Comparison of ENCODE assay signal across 8 cellular contexts in genomic region chr19:36054119-36054732, GRCh38. TPM values are rescaled to one million over a fixed set of nuclear protein-coding genes. Genes with fewer than 3 reads are reported as not detected.
A peak's percentile ranks its signal among the peaks of the same experiment; 100 is the strongest.
DNase-seq lines count a peak whose midpoint lies in the region; ATAC-seq and TF ChIP-seq lines count a peak whose summit lies in the region.

TSS of gene THAP8 (minus strand) at chr19:36054285. CDS start at chr19:36054217, 68 bp downstream.

- peak; percentile 70 to 71 for TF ChIP-seq POLR2A in Peyer's patch (IDR thresholded peaks at IDR 0.05)

- H3K27ac ChIP-seq in DOHH2 (ENCODE audit: low read depth, low read length) (peak within 1 kb of the TSS; percentile 88), KOPT-K1 (ENCODE audit: low read depth, low read length, poor library complexity, severe bottlenecking) (peak within 1 kb of the TSS; percentile 96), Peyer's patch (peak within 1 kb of the TSS; percentile 87 to 99 (median 95))

- H3F3A ChIP-seq in DOHH2 (ENCODE audit: control insufficient read depth, insufficient read depth): no peaks in the 10 kb centered on the region

- H3K4me3 Mint-ChIP-seq in activated T-helper 1 cell treated with anti-CD3 and anti-CD28 coated beads, Interleukin-12 subunit alpha, Interleukin-12 subunit beta, Interleukin-2, Interleukin-4 antibody, amounts not matched to agents 30 ng/mL and 10 ng/mL and 1 ng/mL, durations not matched to agents 14 hours and 24 hours and 36 hours: peak within 1 kb of the TSS; percentile 99
- H3K4me3 Mint-ChIP-seq in naive B cell: peak within 1 kb of the TSS; percentile 86 to 100 (median 98)
- H3K4me3 Mint-ChIP-seq in stimulated activated memory B cell treated with anti-CD40 and anti-IgM and Interleukin-4, amounts not matched to agents 10 μg/mL and 1 μg/mL and 100 μg/mL, for 72 hours: peak within 1 kb of the TSS; percentile 95

- no peaks in the 10 kb centered on the region for H3K9me3 Mint-ChIP-seq in activated T-helper 1 cell treated with anti-CD3 and anti-CD28 coated beads, Interleukin-12 subunit alpha, Interleukin-12 subunit beta, Interleukin-2, Interleukin-4 antibody, amounts not matched to agents 30 ng/mL and 10 ng/mL and 1 ng/mL, durations not matched to agents 14 hours and 24 hours and 36 hours
- H3K9me3 Mint-ChIP-seq in naive B cell: no peaks in the 10 kb centered on the region
- no peaks in the 10 kb centered on the region for H3K9me3 Mint-ChIP-seq in stimulated activated memory B cell treated with anti-CD40 and anti-IgM and Interleukin-4, amounts not matched to agents 10 μg/mL and 1 μg/mL and 100 μg/mL, for 72 hours

- peak within 1 kb of the TSS; percentile 88 for H3K4me3 ChIP-seq in DOHH2 (ENCODE audit: low read length)
- H3K4me3 ChIP-seq in Peyer's patch: peak within 1 kb of the TSS; percentile 55 to 85 (median 73)

- H3K9me2 ChIP-seq in DOHH2 (replicated peaks; ENCODE audit: control insufficient read depth, low read length): no peaks in the 10 kb centered on the region

- H3K27me3 ChIP-seq in DOHH2 (ENCODE audit: control insufficient read depth, low read length) (no peaks in the 10 kb centered on the region), Peyer's patch (no peaks in the 10 kb centered on the region)

- ATAC-seq in GM21786 (IDR thresholded peaks at IDR 0.05; ENCODE audit: unreplicated experiment) (peak; percentile 76), naive B cell (ENCODE audit: low read depth in 2 of 2) (peak; percentile 80 to 82)
- peak; percentile 95 for ATAC-seq in stimulated activated memory B cell treated with anti-CD40 and anti-IgM and Interleukin-4, amounts not matched to agents 10 μg/mL and 1 μg/mL and 100 μg/mL, for 72 hours

- peaks cover 54% of the 10 kb centered on the region for H3K79me2 ChIP-seq in DOHH2 (ENCODE audit: control insufficient read depth, low read length)

- H3K36me3 Mint-ChIP-seq in activated T-helper 1 cell treated with anti-CD3 and anti-CD28 coated beads, Interleukin-12 subunit alpha, Interleukin-12 subunit beta, Interleukin-2, Interleukin-4 antibody, amounts not matched to agents 30 ng/mL and 10 ng/mL and 1 ng/mL, durations not matched to agents 14 hours and 24 hours and 36 hours (ENCODE audit: low read depth): peaks cover 9% of the 10 kb centered on the region
- no peaks in the 10 kb centered on the region for H3K36me3 Mint-ChIP-seq in naive B cell
- no peaks in the 10 kb centered on the region for H3K36me3 Mint-ChIP-seq in stimulated activated memory B cell treated with anti-CD40 and anti-IgM and Interleukin-4, amounts not matched to agents 10 μg/mL and 1 μg/mL and 100 μg/mL, for 72 hours

- peak within 1 kb of the TSS; percentile 96 for H3K27ac Mint-ChIP-seq in activated T-helper 1 cell treated with anti-CD3 and anti-CD28 coated beads, Interleukin-12 subunit alpha, Interleukin-12 subunit beta, Interleukin-2, Interleukin-4 antibody, amounts not matched to agents 30 ng/mL and 10 ng/mL and 1 ng/mL, durations not matched to agents 14 hours and 24 hours and 36 hours
- peak within 1 kb of the TSS; percentile 94 to 100 (median 100) for H3K27ac Mint-ChIP-seq in naive B cell
- H3K27ac Mint-ChIP-seq in stimulated activated memory B cell treated with anti-CD40 and anti-IgM and Interleukin-4, amounts not matched to agents 10 μg/mL and 1 μg/mL and 100 μg/mL, for 72 hours: peak within 1 kb of the TSS; percentile 85

- peaks cover 45% of the 10 kb centered on the region for H3K4me1 Mint-ChIP-seq in activated T-helper 1 cell treated with anti-CD3 and anti-CD28 coated beads, Interleukin-12 subunit alpha, Interleukin-12 subunit beta, Interleukin-2, Interleukin-4 antibody, amounts not matched to agents 30 ng/mL and 10 ng/mL and 1 ng/mL, durations not matched to agents 14 hours and 24 hours and 36 hours (ENCODE audit: low read depth)
- peaks cover 15 to 35% (median 26%) of the 10 kb centered on the region in 3 donors for H3K4me1 Mint-ChIP-seq in naive B cell
- peaks cover 13% of the 10 kb centered on the region for H3K4me1 Mint-ChIP-seq in stimulated activated memory B cell treated with anti-CD40 and anti-IgM and Interleukin-4, amounts not matched to agents 10 μg/mL and 1 μg/mL and 100 μg/mL, for 72 hours

- peak; percentile 56 for TF ChIP-seq CTCF in DOHH2 (IDR thresholded peaks at IDR 0.05; ENCODE audit: low read depth, low read length, poor library complexity, severe bottlenecking)
- peak; percentile 12 to 77 (median 55) for TF ChIP-seq CTCF in Peyer's patch (IDR thresholded peaks at IDR 0.05)

- H3K9me3 ChIP-seq in DOHH2 (ENCODE audit: control insufficient read depth, insufficient read depth, low read length) (no peaks in the 10 kb centered on the region), KOPT-K1 (ENCODE audit: insufficient read depth, low read length, poor library complexity, severe bottlenecking) (no peaks in the 10 kb centered on the region), Peyer's patch (no peaks in the 10 kb centered on the region)

- no peaks in the 10 kb centered on the region for H3K27me3 Mint-ChIP-seq in activated T-helper 1 cell treated with anti-CD3 and anti-CD28 coated beads, Interleukin-12 subunit alpha, Interleukin-12 subunit beta, Interleukin-2, Interleukin-4 antibody, amounts not matched to agents 30 ng/mL and 10 ng/mL and 1 ng/mL, durations not matched to agents 14 hours and 24 hours and 36 hours (ENCODE audit: insufficient read depth)
- no peaks in the 10 kb centered on the region for H3K27me3 Mint-ChIP-seq in naive B cell
- no peaks in the 10 kb centered on the region for H3K27me3 Mint-ChIP-seq in stimulated activated memory B cell treated with anti-CD40 and anti-IgM and Interleukin-4, amounts not matched to agents 10 μg/mL and 1 μg/mL and 100 μg/mL, for 72 hours

- intact Hi-C loops in activated T-helper 1 cell treated with anti-CD3 and anti-CD28 coated beads, Interleukin-12 subunit alpha, Interleukin-12 subunit beta, Interleukin-2, Interleukin-4 antibody, amounts not matched to agents 30 ng/mL and 10 ng/mL and 1 ng/mL, durations not matched to agents 14 hours and 24 hours and 36 hours (cut with micrococcal nuclease): loop anchor here (1.0 to 10.0 kb wide), 13 partner anchors 39 to 801 kb away; partner anchors contain the start of genes ALKBH6, NFKBID, PSENEN and SDHAF1

- H3K4me1 ChIP-seq in DOHH2 (ENCODE audit: control insufficient read depth, low read length): peaks cover 27% of the 10 kb centered on the region
- peaks cover 0 to 19% (median 2%) of the 10 kb centered on the region in 4 donors for H3K4me1 ChIP-seq in Peyer's patch

- peaks cover 34% of the 10 kb centered on the region for H3K36me3 ChIP-seq in DOHH2 (ENCODE audit: control insufficient read depth, low read length)
- H3K36me3 ChIP-seq in KOPT-K1 (ENCODE audit: insufficient read depth, low read length): peaks cover 36% of the 10 kb centered on the region
- no peaks in the 10 kb centered on the region for H3K36me3 ChIP-seq in Peyer's patch

- DNase-seq in Peyer's patch (peak; percentile 100), fibroblast of gingiva (ENCODE audit: low read depth) (peak; percentile 99), naive B cell (peak; percentile 100)
- peak; percentile 100 for DNase-seq in activated T-helper 1 cell treated with anti-CD3 and anti-CD28 coated beads, Interleukin-12 subunit alpha, Interleukin-12 subunit beta, Interleukin-2, Interleukin-4 antibody, amounts not matched to agents 30 ng/mL and 10 ng/mL and 1 ng/mL, durations not matched to agents 14 hours and 24 hours and 36 hours (ENCODE audit: low spot score)

- peaks cover 4% of the 10 kb centered on the region for H4K20me1 ChIP-seq in DOHH2 (ENCODE audit: control insufficient read depth, insufficient read depth, low read depth, low read length)

- H3K4me2 ChIP-seq in DOHH2 (ENCODE audit: low read length): peak within 1 kb of the TSS; percentile 73

RNA-seq across cellular contexts. Expression of gene THAP8, which starts in this region (rescaled TPM):
- total RNA-seq in Peyer's patch: 10 to 100 TPM in 2 of 4 donors, 1 to 10 TPM in 2; 4.9 to 12.4 (median 8.2) TPM
- 1.6 TPM in 2 replicates for total RNA-seq in activated T-helper 1 cell treated with anti-CD3 and anti-CD28 coated beads, Interleukin-12 subunit alpha, Interleukin-12 subunit beta, Interleukin-2, Interleukin-4 antibody, amounts not matched to agents 30 ng/mL and 10 ng/mL and 1 ng/mL, durations not matched to agents 14 hours and 24 hours and 36 hours
- 1 to 10 TPM; 1.4 to 7.3 (median 3.6) TPM for polyA plus RNA-seq in naive B cell (ENCODE audit: low read depth in 6 of 6)

Comparison
In these comparisons a context has a peak if more than half of its experiments do, and no peak if none do; other contexts are left out.
1. Peak in every context shown above with its lines: DNase-seq, ATAC-seq, H3K4me3 ChIP-seq and H3K27ac ChIP-seq.